In the genomic region with DNA sequence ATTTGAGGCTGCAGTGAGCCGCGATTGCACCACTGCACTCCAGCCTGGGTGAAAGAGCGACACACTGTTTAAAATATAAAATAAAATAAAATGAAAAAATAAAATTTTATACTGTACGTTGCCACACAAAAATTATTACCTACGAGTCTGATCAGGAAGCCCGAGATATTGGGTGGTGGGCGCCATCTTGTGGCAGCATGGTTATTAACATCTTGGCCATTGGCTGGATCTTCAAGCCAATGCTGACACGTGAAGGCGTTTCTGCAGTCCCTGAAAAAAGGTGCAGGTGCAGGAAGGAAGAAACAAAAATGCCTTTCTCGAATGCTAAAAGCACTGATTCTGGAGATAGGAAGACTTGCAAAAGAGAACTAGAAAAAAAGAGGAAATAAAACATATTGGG, we compare ENCODE assay signal across 8 cellular contexts. TPM values are rescaled to one million over a fixed set of nuclear protein-coding genes. Genes with fewer than 3 reads are reported as not detected.
DNase-seq lines count a peak whose midpoint lies in the region; ATAC-seq and TF ChIP-seq lines count a peak whose summit lies in the region.

No MANE protein-coding gene starts in this region.

- DNase-seq in BE2C (peak; percentile 55), GM20000 (ENCODE audit: low spot score) (peak; percentile 45), NCI-H2227 (lab: John Stamatoyannopoulos, UW; ENCODE audit: unreplicated experiment) (peak; percentile 72), ecto neural progenitor cell (ENCODE audit: low spot score) (peak; percentile 60), midbrain (lab: John Stamatoyannopoulos, UW) (peak; percentile 13)
- peak; percentile 69 for DNase-seq in activated CD4-positive, alpha-beta memory T cell treated with anti-CD3 and anti-CD28 coated beads, Interleukin-2, amount 10 ng/mL, durations not matched to agents 7 days and 5 days
- DNase-seq in stimulated activated CD8-positive, alpha-beta memory T cell treated with anti-CD3 and anti-CD28 coated beads, Interleukin-4, amount 100 ng/mL, for 48 hours: peak; percentile 78

- no peak overlapping the region for H3K4me3 ChIP-seq in BE2C (ENCODE audit: low read depth, low read length)

- H3K9me3 ChIP-seq in BE2C: no peaks in the 10 kb centered on the region

- ATAC-seq in HG03280 (IDR thresholded peaks at IDR 0.05; ENCODE audit: unreplicated experiment): no peak

- POLR2A ChIA-PET in activated CD4-positive, alpha-beta memory T cell treated with anti-CD3 and anti-CD28 coated beads, Interleukin-2, amount 10 ng/mL, durations not matched to agents 7 days and 5 days (lab: Charles Lee): no interaction called here

- no peak overlapping the region for H3K4me3 Mint-ChIP-seq in activated CD4-positive, alpha-beta memory T cell treated with anti-CD3 and anti-CD28 coated beads, Interleukin-2, amount 10 ng/mL, durations not matched to agents 7 days and 5 days

- TF ChIP-seq CTCF in BE2C (IDR thresholded peaks at IDR 0.05; ENCODE audit: low read depth, low read length): peak; percentile 59
- peak; percentile 61 for TF ChIP-seq CTCF in GM20000 (IDR thresholded peaks at IDR 0.05; ENCODE audit: extremely low read depth, missing control alignments)

- no peaks in the 10 kb centered on the region for H3K4me1 ChIP-seq in BE2C

- H3K4me1 Mint-ChIP-seq in activated CD4-positive, alpha-beta memory T cell treated with anti-CD3 and anti-CD28 coated beads, Interleukin-2, amount 10 ng/mL, durations not matched to agents 7 days and 5 days: peaks cover 3% of the 10 kb centered on the region

- no peak overlapping the region for H3K27ac Mint-ChIP-seq in activated CD4-positive, alpha-beta memory T cell treated with anti-CD3 and anti-CD28 coated beads, Interleukin-2, amount 10 ng/mL, durations not matched to agents 7 days and 5 days

- H3K27me3 ChIP-seq in BE2C: no peaks in the 10 kb centered on the region

- H3K36me3 ChIP-seq in BE2C: no peaks in the 10 kb centered on the region

- CTCF ChIA-PET in activated CD4-positive, alpha-beta memory T cell treated with anti-CD3 and anti-CD28 coated beads, Interleukin-2, amount 10 ng/mL, durations not matched to agents 7 days and 5 days (lab: Charles Lee): interaction anchor here (0.7 to 1.9 kb wide), 7 partner anchors 13 to 587 kb away, joined by 4 to 16 read pairs (median 5); no protein-coding TSS in a partner anchor

- H3K9me3 Mint-ChIP-seq in activated CD4-positive, alpha-beta memory T cell treated with anti-CD3 and anti-CD28 coated beads, Interleukin-2, amount 10 ng/mL, durations not matched to agents 7 days and 5 days: no peaks in the 10 kb centered on the region

- peaks cover 4% of the 10 kb centered on the region for H3K27me3 Mint-ChIP-seq in activated CD4-positive, alpha-beta memory T cell treated with anti-CD3 and anti-CD28 coated beads, Interleukin-2, amount 10 ng/mL, durations not matched to agents 7 days and 5 days

- H3K36me3 Mint-ChIP-seq in activated CD4-positive, alpha-beta memory T cell treated with anti-CD3 and anti-CD28 coated beads, Interleukin-2, amount 10 ng/mL, durations not matched to agents 7 days and 5 days (ENCODE audit: low read depth): no peaks in the 10 kb centered on the region

RNA-seq across cellular contexts. Expression of a gene that starts 4.9 kb away (rescaled TPM):
- not detected for polyA plus RNA-seq in BE2C (2012; ENCODE audit: insufficient read depth, insufficient read length, low read depth)
- total RNA-seq in activated CD4-positive, alpha-beta memory T cell treated with anti-CD3 and anti-CD28 coated beads, Interleukin-2, amount 10 ng/mL, durations not matched to agents 7 days and 5 days: not detected

RNA-seq across cellular contexts. Expression of a gene that starts 34.6 kb away (rescaled TPM):
- polyA plus RNA-seq in BE2C (2012; ENCODE audit: insufficient read depth, insufficient read length, low read depth): 0.17 TPM
- total RNA-seq in activated CD4-positive, alpha-beta memory T cell treated with anti-CD3 and anti-CD28 coated beads, Interleukin-2, amount 10 ng/mL, durations not matched to agents 7 days and 5 days: not detected

Comparison
In these comparisons a context has a peak if more than half of its experiments do, and no peak if none do; other contexts are left out.
1. DNase-seq: peak in every context shown above with its lines; median percentile 78 in stimulated activated CD8-positive, alpha-beta memory T cell treated with anti-CD3 and anti-CD28 coated beads, Interleukin-4, amount 100 ng/mL, for 48 hours; 72 in NCI-H2227; 69 in activated CD4-positive, alpha-beta memory T cell treated with anti-CD3 and anti-CD28 coated beads, Interleukin-2, amount 10 ng/mL, durations not matched to agents 7 days and 5 days; 60 in ecto neural progenitor cell; 55 in BE2C; 45 in GM20000; 13 in midbrain.